11 cellular contexts compared by ENCODE assay signal in genomic region chr2:102027703-102028059, GRCh38. TPM values are rescaled to one million over a fixed set of nuclear protein-coding genes. Genes with fewer than 3 reads are reported as not detected.
A peak's percentile ranks its signal among the peaks of the same experiment; 100 is the strongest.
DNase-seq lines count a peak whose midpoint lies in the region; ATAC-seq, FAIRE-seq and TF ChIP-seq lines count a peak whose summit lies in the region.
"Had no signal": no experiment of that assay in that cellular context is flagged by ENCODE, and none has a peak within 500 bp of the region (broad histone marks: within the 10 kb centered on the region; RNA-seq: fewer than 3 reads in every experiment).

No MANE protein-coding gene starts in this region.

- peak in 1 of 2 donors; percentile 13 for ATAC-seq in upper lobe of left lung (ENCODE audit: low FRiP score in 2 of 2)
- no peak for ATAC-seq in HG03521 (IDR thresholded peaks at IDR 0.05; ENCODE audit: unreplicated experiment)

- no peak for TF ChIP-seq POLR2A in upper lobe of left lung (IDR thresholded peaks at IDR 0.05)

- no peak for TF ChIP-seq CTCF in astrocyte (IDR thresholded peaks at IDR 0.05; ENCODE audit: insufficient read depth, low read depth, low read length)
- no peak for TF ChIP-seq CTCF in fibroblast of lung (conservative IDR thresholded peaks at IDR 0.05 in 1 of 2, IDR thresholded peaks at IDR 0.05 in 1 of 2; ENCODE audit: low read depth in 1 of 2, low read length in 2 of 2)
- no peak for TF ChIP-seq CTCF in neural progenitor cell (IDR thresholded peaks at IDR 0.05)
- no peak for TF ChIP-seq CTCF in upper lobe of left lung (IDR thresholded peaks at IDR 0.05)

- H3K4me1 Mint-ChIP-seq in astrocyte (ENCODE audit: low read depth, unreplicated experiment) (peaks cover 45% of the 10 kb centered on the region), neural progenitor cell (peaks cover 21% of the 10 kb centered on the region)

- peak overlapping the region; percentile 41 for H3K4me2 ChIP-seq in astrocyte (ENCODE audit: low read length)
- peak overlapping the region; percentile 60 for H3K4me2 ChIP-seq in fibroblast of lung (ENCODE audit: extremely low read depth, insufficient read depth, low read length)
- no peak overlapping the region for H3K4me2 ChIP-seq in neural progenitor cell

- H3K36me3 ChIP-seq in astrocyte (ENCODE audit: insufficient read depth, low read length) (no peaks in the 10 kb centered on the region), fibroblast of lung (ENCODE audit: control insufficient read depth, insufficient read depth, low read length) (no peaks in the 10 kb centered on the region), neural progenitor cell (no peaks in the 10 kb centered on the region), upper lobe of left lung (peaks cover 0 to 3% (median 0%) of the 10 kb centered on the region in 4 donors)

- H3K4me3 ChIP-seq in astrocyte (ENCODE audit: insufficient read depth, low read depth, low read length) (no peak overlapping the region), fibroblast of lung (replicated peaks in 1 of 4; ENCODE audit: control extremely low read depth in 1 of 4, insufficient read depth in 1 of 4, low read depth in 3 of 4, low read length in 4 of 4) (no peak overlapping the region), neural progenitor cell (no peak overlapping the region), upper lobe of left lung (no peak overlapping the region)

- peak overlapping the region; percentile 67 for H3K27ac ChIP-seq in astrocyte (ENCODE audit: low read depth, low read length)
- H3K27ac ChIP-seq in fibroblast of lung (ENCODE audit: insufficient read depth, low read length), result peak overlapping the region; percentile 61
- no peak overlapping the region for H3K27ac ChIP-seq in neural progenitor cell
- peak overlapping the region; percentile 20 to 86 (median 74) for H3K27ac ChIP-seq in upper lobe of left lung

- H3K9me3 Mint-ChIP-seq in astrocyte (ENCODE audit: unreplicated experiment) (no peaks in the 10 kb centered on the region), neural progenitor cell (peaks cover 2% of the 10 kb centered on the region)

- no peaks in the 10 kb centered on the region for H3K79me2 ChIP-seq in astrocyte (ENCODE audit: insufficient read depth, low read length)
- no peaks in the 10 kb centered on the region for H3K79me2 ChIP-seq in fibroblast of lung (ENCODE audit: control insufficient read depth, insufficient read depth, low read length)
- no peaks in the 10 kb centered on the region for H3K79me2 ChIP-seq in neural progenitor cell (ENCODE audit: low read depth)

- peak overlapping the region; percentile 59 for H3K9ac ChIP-seq in astrocyte (ENCODE audit: low read length)
- H3K9ac ChIP-seq in fibroblast of lung (ENCODE audit: insufficient read depth, low read length), result peak overlapping the region; percentile 8
- no peak overlapping the region for H3K9ac ChIP-seq in neural progenitor cell

- 57 to 60% methylated on average over 6 of the region's 6 CpGs for WGBS in upper lobe of left lung, 2 donors

- TF ChIP-seq EP300 in upper lobe of left lung (IDR thresholded peaks at IDR 0.05), result peak in 1 of 4 donors; percentile 2

- DNase-seq in astrocyte (ENCODE audit: low read depth) (no peak), fibroblast of lung (ENCODE audit: low read depth in 2 of 2) (no peak), neural progenitor cell (ENCODE audit: low spot score) (no peak), upper lobe of left lung (no peak), NCI-H1105 treated with DMSO at 0.1 percent for 48 hours (lab: John Stamatoyannopoulos, UW) (no peak), AG08395 (ENCODE audit: low spot score) (no peak)
- DNase-seq: activated T-cell treated with anti-CD3 and anti-CD28 coated beads, Interleukin-2, amount 50 U/mL, for 1 hour; islet precursor cell; KBM-7; NCI-H1694 treated with DMSO at 0.1 percent for 48 hours had no signal

- no peaks in the 10 kb centered on the region for H3F3A ChIP-seq in neural progenitor cell (ENCODE audit: low read depth)

- no peaks in the 10 kb centered on the region for H3K27me3 Mint-ChIP-seq in astrocyte (ENCODE audit: low read depth, unreplicated experiment)
- H3K27me3 Mint-ChIP-seq in neural progenitor cell (ENCODE audit: insufficient read depth, low read depth), result peaks cover 6% of the 10 kb centered on the region

- H4K20me1 ChIP-seq in astrocyte (ENCODE audit: insufficient read depth, low read length), result no peaks in the 10 kb centered on the region
- H4K20me1 ChIP-seq in fibroblast of lung (ENCODE audit: control insufficient read depth, extremely low read depth, insufficient read depth, low read length), result no peaks in the 10 kb centered on the region
- no peaks in the 10 kb centered on the region for H4K20me1 ChIP-seq in neural progenitor cell (ENCODE audit: low read depth)

- H3K36me3 Mint-ChIP-seq in astrocyte (ENCODE audit: low read depth, unreplicated experiment), result no peaks in the 10 kb centered on the region
- no peaks in the 10 kb centered on the region for H3K36me3 Mint-ChIP-seq in neural progenitor cell

- FAIRE-seq in astrocyte (lab: Jason Lieb, UNC), result no peak

- peaks cover 15% of the 10 kb centered on the region for H3K4me1 ChIP-seq in astrocyte (ENCODE audit: insufficient read depth, low read length)
- H3K4me1 ChIP-seq in fibroblast of lung (ENCODE audit: control insufficient read depth, extremely low read depth, insufficient read depth, low read length), result peaks cover 13% of the 10 kb centered on the region
- no peaks in the 10 kb centered on the region for H3K4me1 ChIP-seq in neural progenitor cell
- H3K4me1 ChIP-seq in upper lobe of left lung, result peaks cover 21 to 43% (median 26%) of the 10 kb centered on the region in 4 donors

- H3K27me3 ChIP-seq in astrocyte (ENCODE audit: insufficient read depth, low read length) (no peaks in the 10 kb centered on the region), fibroblast of lung (ENCODE audit: control insufficient read depth, insufficient read depth, low read length) (no peaks in the 10 kb centered on the region), neural progenitor cell (no peaks in the 10 kb centered on the region), upper lobe of left lung (no peaks in the 10 kb centered on the region)

- no peak overlapping the region for H2AFZ ChIP-seq in astrocyte (ENCODE audit: low read depth, low read length)
- H2AFZ ChIP-seq in fibroblast of lung (ENCODE audit: low read length), result peak overlapping the region; percentile 16
- no peak overlapping the region for H2AFZ ChIP-seq in neural progenitor cell (replicated peaks)

- H3K4me3 Mint-ChIP-seq in astrocyte (ENCODE audit: unreplicated experiment) (no peak overlapping the region), neural progenitor cell (no peak overlapping the region)

- peak overlapping the region; percentile 88 for H3K27ac Mint-ChIP-seq in astrocyte (ENCODE audit: unreplicated experiment)
- peak overlapping the region; percentile 22 for H3K27ac Mint-ChIP-seq in neural progenitor cell

- H3K9me3 ChIP-seq in astrocyte (ENCODE audit: insufficient read depth, low read depth, low read length), result no peaks in the 10 kb centered on the region
- no peaks in the 10 kb centered on the region for H3K9me3 ChIP-seq in fibroblast of lung (ENCODE audit: control insufficient read depth, insufficient read depth, low read depth, low read length)
- no peaks in the 10 kb centered on the region for H3K9me3 ChIP-seq in neural progenitor cell (ENCODE audit: low read depth)
- H3K9me3 ChIP-seq in upper lobe of left lung, result no peaks in the 10 kb centered on the region

RNA-seq across cellular contexts. Expression of gene IL1R2, which starts 35.9 kb away (rescaled TPM):
- 0.34 TPM in 1 of 2 replicates, not detected in the other for total RNA-seq in astrocyte
- total RNA-seq in fibroblast of lung, result 0.17 and 1.0 TPM in 2 replicates
- 0.20 and 0.51 TPM in 2 replicates for polyA plus RNA-seq in fibroblast of lung
- polyA plus RNA-seq in fibroblast of lung (2012), result 0.23 and 0.27 TPM in 2 replicates
- not detected in 2 replicates for polyA minus RNA-seq in fibroblast of lung (ENCODE audit: low replicate concordance)
- total RNA-seq in neural progenitor cell (ENCODE audit: low replicate concordance), result not detected in 2 replicates
- 10 to 100 TPM; 24.7 to 84.8 (median 60.0) TPM for total RNA-seq in upper lobe of left lung

Comparison
In these comparisons a context has a peak if more than half of its experiments do, and no peak if none do; other contexts are left out.
1. RNA of gene IL1R2, which starts 35.9 kb away (total RNA-seq): 24.7 to 84.8 TPM in upper lobe of left lung; 0.34 TPM in astrocyte, 0.17 to 1.0 TPM in fibroblast of lung and not detected in neural progenitor cell; every median in the first group is over 10 times any median in the second.